Comparison of ENCODE assay signal across 20 cellular contexts in the genomic region with DNA sequence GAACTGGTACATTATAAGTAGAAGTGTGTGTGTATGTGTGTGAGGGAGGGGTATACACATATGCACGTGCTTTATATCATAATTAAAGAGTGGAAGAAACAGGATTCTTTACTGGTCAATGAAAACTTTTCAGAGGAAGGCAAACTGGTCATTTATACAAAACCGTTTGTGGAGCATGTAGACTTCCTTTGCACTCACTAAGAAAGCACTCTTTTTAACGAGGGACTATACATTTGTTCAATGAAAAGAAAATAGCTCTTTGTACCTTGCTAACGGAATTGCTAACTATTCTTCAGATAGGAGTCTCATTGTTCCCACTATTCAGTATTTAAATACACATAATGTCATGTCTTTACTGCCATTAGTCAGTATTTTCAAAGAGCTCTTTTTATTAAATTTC.
DNase-seq lines count a peak whose midpoint lies in the region; ATAC-seq and TF ChIP-seq lines count a peak whose summit lies in the region.
"Had no signal": no experiment of that assay in that cellular context is flagged by ENCODE, and none has a peak within 500 bp of the region (broad histone marks: within the 10 kb centered on the region; RNA-seq: fewer than 3 reads in every experiment).

No MANE protein-coding gene starts in this region.

- H3K4me3 ChIP-seq in CD8-positive, alpha-beta memory T cell (ENCODE audit: low read length), result no peak overlapping the region
- no peak overlapping the region for H3K4me3 ChIP-seq in naive thymus-derived CD4-positive, alpha-beta T cell (ENCODE audit: low read length)
- no peak overlapping the region for H3K4me3 ChIP-seq in esophagus muscularis mucosa
- H3K4me3 ChIP-seq: adrenal gland, coronary artery, smooth muscle cell, thoracic aorta had no signal

- POLR2A ChIA-PET in CD8-positive, alpha-beta memory T cell (lab: Charles Lee), result no interaction called here
- POLR2A ChIA-PET in naive thymus-derived CD4-positive, alpha-beta T cell (lab: Charles Lee), result interaction anchor here (0.9 to 1.2 kb wide), 2 partner anchors 22 to 47 kb away, joined by 3 to 4 read pairs; no protein-coding TSS in a partner anchor

- H3K9me3 Mint-ChIP-seq in activated CD8-positive, alpha-beta memory T cell treated with anti-CD3 and anti-CD28 coated beads, Interleukin-2, amount 10 ng/mL, durations not matched to agents 7 days and 5 days (ENCODE audit: low read depth), result no peaks in the 10 kb centered on the region
- peaks cover 0 to 2% (median 0%) of the 10 kb centered on the region in 5 donors for H3K9me3 Mint-ChIP-seq in CD8-positive, alpha-beta memory T cell
- no peaks in the 10 kb centered on the region for H3K9me3 Mint-ChIP-seq in naive thymus-derived CD4-positive, alpha-beta T cell
- H3K9me3 Mint-ChIP-seq: CD14-positive monocyte had no signal

- peaks cover 1% of the 10 kb centered on the region for H3K36me3 Mint-ChIP-seq in activated CD8-positive, alpha-beta memory T cell treated with anti-CD3 and anti-CD28 coated beads, Interleukin-2, amount 10 ng/mL, durations not matched to agents 7 days and 5 days
- H3K36me3 Mint-ChIP-seq in CD8-positive, alpha-beta memory T cell, result no peaks in the 10 kb centered on the region
- H3K36me3 Mint-ChIP-seq in T-helper 17 cell (ENCODE audit: low read depth), result peaks cover 3% of the 10 kb centered on the region
- H3K36me3 Mint-ChIP-seq in naive thymus-derived CD4-positive, alpha-beta T cell, result no peaks in the 10 kb centered on the region
- H3K36me3 Mint-ChIP-seq: CD14-positive monocyte had no signal

- H3K4me3 Mint-ChIP-seq in activated CD8-positive, alpha-beta memory T cell treated with anti-CD3 and anti-CD28 coated beads, Interleukin-2, amount 10 ng/mL, durations not matched to agents 7 days and 5 days, result no peak overlapping the region
- H3K4me3 Mint-ChIP-seq in CD8-positive, alpha-beta memory T cell, result peak overlapping the region in 5 of 7 donors; percentile 18 to 57 (median 29)
- H3K4me3 Mint-ChIP-seq in T-helper 17 cell, result no peak overlapping the region
- peak overlapping the region in 8 of 10 donors; percentile 8 to 75 (median 36) for H3K4me3 Mint-ChIP-seq in naive thymus-derived CD4-positive, alpha-beta T cell
- H3K4me3 Mint-ChIP-seq: CD14-positive monocyte had no signal

- H3K4me1 Mint-ChIP-seq in activated CD8-positive, alpha-beta memory T cell treated with anti-CD3 and anti-CD28 coated beads, Interleukin-2, amount 10 ng/mL, durations not matched to agents 7 days and 5 days, result peaks cover 46% of the 10 kb centered on the region
- peaks cover 65 to 91% (median 77%) of the 10 kb centered on the region in 3 donors for H3K4me1 Mint-ChIP-seq in CD8-positive, alpha-beta memory T cell
- peaks cover 14% of the 10 kb centered on the region for H3K4me1 Mint-ChIP-seq in T-helper 17 cell
- H3K4me1 Mint-ChIP-seq in naive thymus-derived CD4-positive, alpha-beta T cell, result peaks cover 26 to 93% (median 78%) of the 10 kb centered on the region in 7 donors

- no peak for TF ChIP-seq POLR2A in esophagus muscularis mucosa (IDR thresholded peaks at IDR 0.05; ENCODE audit: low read depth)

- H3K27me3 Mint-ChIP-seq in activated CD8-positive, alpha-beta memory T cell treated with anti-CD3 and anti-CD28 coated beads, Interleukin-2, amount 10 ng/mL, durations not matched to agents 7 days and 5 days, result peaks cover 2% of the 10 kb centered on the region
- H3K27me3 Mint-ChIP-seq in CD8-positive, alpha-beta memory T cell, result no peaks in the 10 kb centered on the region
- H3K27me3 Mint-ChIP-seq in T-helper 17 cell, result peaks cover 28% of the 10 kb centered on the region
- peaks cover 0 to 2% (median 0%) of the 10 kb centered on the region in 5 donors for H3K27me3 Mint-ChIP-seq in naive thymus-derived CD4-positive, alpha-beta T cell

- 71% methylated on average over 4 of the region's 4 CpGs for WGBS in esophagus muscularis mucosa

- no peaks in the 10 kb centered on the region for H3K27me3 ChIP-seq in CD8-positive, alpha-beta memory T cell (ENCODE audit: insufficient read depth, low read length, poor library complexity, severe bottlenecking)
- no peaks in the 10 kb centered on the region for H3K27me3 ChIP-seq in naive thymus-derived CD4-positive, alpha-beta T cell (ENCODE audit: control insufficient read depth in 2 of 2, insufficient read depth in 2 of 2, low read length in 2 of 2)
- no peaks in the 10 kb centered on the region for H3K27me3 ChIP-seq in esophagus muscularis mucosa
- H3K27me3 ChIP-seq: adrenal gland had no signal

- CTCF ChIA-PET in activated CD8-positive, alpha-beta memory T cell treated with anti-CD3 and anti-CD28 coated beads, Interleukin-2, amount 10 ng/mL, durations not matched to agents 7 days and 5 days (lab: Charles Lee), result interaction anchor here (1.9 kb wide), 1 partner anchor 139 kb away, joined by 12 read pairs; no protein-coding TSS in a partner anchor
- CTCF ChIA-PET in CD8-positive, alpha-beta memory T cell (lab: Charles Lee), result interaction anchor here (0.9 kb wide), 1 partner anchor 139 kb away, joined by 3 read pairs; no protein-coding TSS in a partner anchor
- CTCF ChIA-PET in naive thymus-derived CD4-positive, alpha-beta T cell (lab: Charles Lee), result no interaction called here

- no peak overlapping the region for H3K27ac ChIP-seq in CD8-positive, alpha-beta memory T cell (ENCODE audit: low read depth, low read length)
- peak overlapping the region; percentile 41 for H3K27ac ChIP-seq in naive thymus-derived CD4-positive, alpha-beta T cell (ENCODE audit: low read depth, low read length)
- no peak overlapping the region for H3K27ac ChIP-seq in esophagus muscularis mucosa (replicated peaks in 1 of 4)
- H3K27ac ChIP-seq: adrenal gland, coronary artery, thoracic aorta had no signal

- peaks cover 65% of the 10 kb centered on the region for H3K4me1 ChIP-seq in CD8-positive, alpha-beta memory T cell (ENCODE audit: insufficient read depth, low read length)
- H3K4me1 ChIP-seq in naive thymus-derived CD4-positive, alpha-beta T cell (ENCODE audit: control insufficient read depth in 2 of 2, insufficient read depth in 2 of 2, low read length in 2 of 2), result peaks cover 41 to 67% of the 10 kb centered on the region in 2 donors
- H3K4me1 ChIP-seq in esophagus muscularis mucosa, result no peaks in the 10 kb centered on the region
- H3K4me1 ChIP-seq: adrenal gland had no signal

- no peak for TF ChIP-seq EP300 in esophagus muscularis mucosa (IDR thresholded peaks at IDR 0.05)

- intact Hi-C loops in naive thymus-derived CD4-positive, alpha-beta T cell (cut with micrococcal nuclease), result loop anchor here (1.0 to 10.0 kb wide), 9 partner anchors 9 to 1471 kb away; a partner anchor contains a TSS
- intact Hi-C loops in esophagus muscularis mucosa (cut with DNase I), result no loop called here

- peak overlapping the region; percentile 47 for H3K27ac Mint-ChIP-seq in activated CD8-positive, alpha-beta memory T cell treated with anti-CD3 and anti-CD28 coated beads, Interleukin-2, amount 10 ng/mL, durations not matched to agents 7 days and 5 days
- H3K27ac Mint-ChIP-seq in CD8-positive, alpha-beta memory T cell, result peak overlapping the region in 6 of 8 donors; percentile 46 to 71 (median 64)
- peak overlapping the region; percentile 39 for H3K27ac Mint-ChIP-seq in T-helper 17 cell
- peak overlapping the region; percentile 9 to 88 (median 76) for H3K27ac Mint-ChIP-seq in naive thymus-derived CD4-positive, alpha-beta T cell
- H3K27ac Mint-ChIP-seq: CD14-positive monocyte had no signal

- no peak for TF ChIP-seq CTCF in esophagus muscularis mucosa (IDR thresholded peaks at IDR 0.05)

- H3K36me3 ChIP-seq in CD8-positive, alpha-beta memory T cell (ENCODE audit: insufficient read depth, low read length), result no peaks in the 10 kb centered on the region
- H3K36me3 ChIP-seq in naive thymus-derived CD4-positive, alpha-beta T cell (ENCODE audit: control insufficient read depth in 2 of 3, insufficient read depth in 3 of 3, low read length in 3 of 3), result no peaks in the 10 kb centered on the region
- H3K36me3 ChIP-seq in esophagus muscularis mucosa, result no peaks in the 10 kb centered on the region
- H3K36me3 ChIP-seq: adrenal gland, thoracic aorta had no signal

- no peak for ATAC-seq in activated CD8-positive, alpha-beta memory T cell treated with anti-CD3 and anti-CD28 coated beads, Interleukin-2, amount 10 ng/mL, durations not matched to agents 7 days and 5 days
- no peak for ATAC-seq in T-helper 17 cell
- ATAC-seq in naive thymus-derived CD4-positive, alpha-beta T cell, result no peak

- no peak for DNase-seq in activated CD8-positive, alpha-beta memory T cell treated with anti-CD3 and anti-CD28 coated beads, Interleukin-2, amount 10 ng/mL, durations not matched to agents 7 days and 5 days
- no peak for DNase-seq in activated CD8-positive, alpha-beta memory T cell treated with anti-CD3 and anti-CD28 coated beads for 24 hours
- no peak for DNase-seq in CD8-positive, alpha-beta memory T cell
- DNase-seq in T-helper 17 cell (no peak), iPS-NIHi7 (ENCODE audit: extremely low spot score) (no peak), esophagus muscularis mucosa (ENCODE audit: extremely low spot score) (no peak)
- no peak for DNase-seq in naive thymus-derived CD4-positive, alpha-beta T cell
- DNase-seq in central memory CD4-positive, alpha-beta T cell, result no peak
- DNase-seq: activated T-cell treated with anti-CD3 and anti-CD28 coated beads, Interleukin-2, amount 50 U/mL, for 48 hours; adrenal gland; DMS153; HCEC 1CT; NCI-H1436; NCI-H526; occipital lobe; stimulated activated CD4-positive, alpha-beta T cell treated with anti-CD3 and anti-CD28 coated beads, Interleukin-2, amount 100 ng/mL, for 48 hours had no signal

- H3K9me3 ChIP-seq in CD8-positive, alpha-beta memory T cell (ENCODE audit: low read length), result no peaks in the 10 kb centered on the region
- H3K9me3 ChIP-seq in T-helper 17 cell (ENCODE audit: control insufficient read depth, low read length, poor library complexity, severe bottlenecking) (no peaks in the 10 kb centered on the region), esophagus muscularis mucosa (no peaks in the 10 kb centered on the region)
- H3K9me3 ChIP-seq in naive thymus-derived CD4-positive, alpha-beta T cell (ENCODE audit: control insufficient read depth in 2 of 3, low read length in 3 of 3), result no peaks in the 10 kb centered on the region
- H3K9me3 ChIP-seq: adrenal gland, thoracic aorta had no signal

Comparison
In these comparisons a context has a peak if more than half of its experiments do, and no peak if none do; other contexts are left out.
1. H3K4me3 Mint-ChIP-seq: peak in CD8-positive, alpha-beta memory T cell (5 of 7) and naive thymus-derived CD4-positive, alpha-beta T cell (8 of 10); none in activated CD8-positive, alpha-beta memory T cell treated with anti-CD3 and anti-CD28 coated beads, Interleukin-2, amount 10 ng/mL, durations not matched to agents 7 days and 5 days (single experiment) and T-helper 17 cell (single experiment).
2. Peak in every context shown above with its lines, with median percentiles within 50 percentile points of each other: H3K27ac Mint-ChIP-seq.